ENCODE assay signal across 8 cellular contexts in genomic region chr16:2599785-2600184, GRCh38.
A peak's percentile ranks its signal among the peaks of the same experiment; 100 is the strongest.
DNase-seq lines count a peak whose midpoint lies in the region; ATAC-seq and TF ChIP-seq lines count a peak whose summit lies in the region.
"Not testable (repeated sequence)": the region's sequence is repeated elsewhere in the genome, so short reads cannot be mapped to it uniquely, and the experiment has no call there.

No MANE protein-coding gene starts in this region.

- not testable (repeated sequence) for H3K4me3 Mint-ChIP-seq in activated CD4-positive, alpha-beta memory T cell treated with anti-CD3 and anti-CD28 coated beads for 36 hours; chondrocyte (ENCODE audit: unreplicated experiment)

- H4K20me1 ChIP-seq in BLaER1 treated with 17β-estradiol and CSF1 and Interleukin-3, amounts not matched to agents 10 nM and 100 nM, result peaks cover 40 to 54% (median 51%) of the 10 kb centered on the region in 11 experiments

- H3K4me1 Mint-ChIP-seq in activated CD4-positive, alpha-beta memory T cell treated with anti-CD3 and anti-CD28 coated beads for 36 hours (ENCODE audit: low read depth), result peaks cover 23% of the 10 kb centered on the region
- not testable (repeated sequence) for H3K4me1 Mint-ChIP-seq in chondrocyte (ENCODE audit: low read depth)

- H3K4me2 ChIP-seq in BLaER1 treated with 17β-estradiol and CSF1 and Interleukin-3, amounts not matched to agents 10 nM and 100 nM, result peak overlapping the region in 10 of 11 experiments; percentile 29 to 92 (median 71); a peak in 18 of 22 replicates

- not testable (repeated sequence) for H3K9me3 Mint-ChIP-seq in activated CD4-positive, alpha-beta memory T cell treated with anti-CD3 and anti-CD28 coated beads for 36 hours; chondrocyte (ENCODE audit: low read depth)

- H3K27me3 Mint-ChIP-seq in activated CD4-positive, alpha-beta memory T cell treated with anti-CD3 and anti-CD28 coated beads for 36 hours; chondrocyte (ENCODE audit: low read depth): not testable (repeated sequence)

- CTCF ChIA-PET in activated CD4-positive, alpha-beta memory T cell treated with anti-CD3 and anti-CD28 coated beads for 36 hours (lab: Charles Lee), result not testable (repeated sequence)

- H3K4me1 ChIP-seq in BLaER1 treated with 17β-estradiol and CSF1 and Interleukin-3, amounts not matched to agents 10 nM and 100 nM, result peaks cover 45 to 80% (median 76%) of the 10 kb centered on the region in 10 experiments
- H3K4me1 ChIP-seq in heart left ventricle (peaks cover 0 to 20% (median 8%) of the 10 kb centered on the region in 12 donors), spleen (peaks cover 0 to 28% (median 12%) of the 10 kb centered on the region in 6 donors)

- H3K27ac Mint-ChIP-seq in activated CD4-positive, alpha-beta memory T cell treated with anti-CD3 and anti-CD28 coated beads for 36 hours; chondrocyte (ENCODE audit: unreplicated experiment): not testable (repeated sequence)

- peaks cover 16% of the 10 kb centered on the region for H3K36me3 Mint-ChIP-seq in activated CD4-positive, alpha-beta memory T cell treated with anti-CD3 and anti-CD28 coated beads for 36 hours
- H3K36me3 Mint-ChIP-seq in chondrocyte (ENCODE audit: low read depth), result not testable (repeated sequence)

- H3K9ac ChIP-seq in BLaER1 treated with 17β-estradiol and CSF1 and Interleukin-3, amounts not matched to agents 10 nM and 100 nM, result peak overlapping the region in 1 of 11 experiments; percentile 17; a peak in 1 of 22 replicates

- H3K4me3 ChIP-seq in BLaER1 treated with 17β-estradiol and CSF1 and Interleukin-3, amounts not matched to agents 10 nM and 100 nM; heart left ventricle; spleen: not testable (repeated sequence)

- TF ChIP-seq POLR2A in heart left ventricle (IDR thresholded peaks at IDR 0.05); spleen (IDR thresholded peaks at IDR 0.05): not testable (repeated sequence)

- ATAC-seq in heart left ventricle, result peak in 3 of 4 donors; percentile 27 to 63 (median 31)
- ATAC-seq in left ventricle myocardium superior, result peak; percentile 45

- DNase-seq in activated CD4-positive, alpha-beta memory T cell treated with anti-CD3 and anti-CD28 coated beads for 36 hours, result peak; percentile 1
- DNase-seq in chondrocyte (ENCODE audit: low spot score), result peak; percentile 21
- peak in 1 of 5 donors; percentile 57 for DNase-seq in heart left ventricle
- DNase-seq in left ventricle myocardium superior, result peak; percentile 65
- peak; percentile 41 for DNase-seq in mesenteric fat pad (ENCODE audit: low spot score)
- DNase-seq in posterior vena cava (ENCODE audit: low spot score), result peak; percentile 16
- DNase-seq in spleen, result peak; percentile 35

- intact Hi-C loops in activated CD4-positive, alpha-beta memory T cell treated with anti-CD3 and anti-CD28 coated beads for 36 hours (cut with micrococcal nuclease); heart left ventricle (cut with DNase I); left ventricle myocardium superior (cut with micrococcal nuclease); posterior vena cava (cut with DNase I); spleen (cut with DNase I; ENCODE audit: low total_unique reads): not testable (repeated sequence)

- 0 out of 22 replicates have a peak overlapping the region, but pooled peaks of 2 of the 11 experiments have one; percentile 19 to 25 for H3K27ac ChIP-seq in BLaER1 treated with 17β-estradiol and CSF1 and Interleukin-3, amounts not matched to agents 10 nM and 100 nM
- peak overlapping the region in 6 of 12 donors; percentile 43 to 65 (median 56) for H3K27ac ChIP-seq in heart left ventricle
- not testable (repeated sequence) for H3K27ac ChIP-seq in spleen

- H3K36me3 ChIP-seq in BLaER1 treated with 17β-estradiol and CSF1 and Interleukin-3, amounts not matched to agents 10 nM and 100 nM, result peaks cover 20 to 29% (median 26%) of the 10 kb centered on the region in 11 experiments
- H3K36me3 ChIP-seq in heart left ventricle, result peaks cover 0 to 44% (median 39%) of the 10 kb centered on the region in 9 donors
- H3K36me3 ChIP-seq in spleen, result peaks cover 2 to 55% (median 41%) of the 10 kb centered on the region in 6 donors

- POLR2A ChIA-PET in activated CD4-positive, alpha-beta memory T cell treated with anti-CD3 and anti-CD28 coated beads for 36 hours (lab: Charles Lee), result not testable (repeated sequence)

- WGBS in heart left ventricle, 4 donors, result 65 to 73% (median 71%) methylated on average over 9 to 12 of the region's 12 CpGs
- 86 to 95% (median 94%) methylated on average over 8 to 12 of the region's 12 CpGs for WGBS in spleen, 5 donors

- H3K27me3 ChIP-seq in BLaER1 treated with 17β-estradiol and CSF1 and Interleukin-3, amounts not matched to agents 10 nM and 100 nM, result peaks cover 0 to 18% (median 5%) of the 10 kb centered on the region in 11 experiments; a peak in 9 of 22 replicates
- H3K27me3 ChIP-seq in heart left ventricle; spleen (replicated peaks in 1 of 7): not testable (repeated sequence)

- not testable (repeated sequence) for TF ChIP-seq CTCF in chondrocyte (IDR thresholded peaks at IDR 0.05); heart left ventricle (IDR thresholded peaks at IDR 0.05); spleen (IDR thresholded peaks at IDR 0.05 in 8 of 11, conservative IDR thresholded peaks at IDR 0.05 in 3 of 11)

- not testable (repeated sequence) for H3K9me3 ChIP-seq in BLaER1 treated with 17β-estradiol and CSF1 and Interleukin-3, amounts not matched to agents 10 nM and 100 nM (replicated peaks in 1 of 11); heart left ventricle; spleen
